In the genomic region with DNA sequence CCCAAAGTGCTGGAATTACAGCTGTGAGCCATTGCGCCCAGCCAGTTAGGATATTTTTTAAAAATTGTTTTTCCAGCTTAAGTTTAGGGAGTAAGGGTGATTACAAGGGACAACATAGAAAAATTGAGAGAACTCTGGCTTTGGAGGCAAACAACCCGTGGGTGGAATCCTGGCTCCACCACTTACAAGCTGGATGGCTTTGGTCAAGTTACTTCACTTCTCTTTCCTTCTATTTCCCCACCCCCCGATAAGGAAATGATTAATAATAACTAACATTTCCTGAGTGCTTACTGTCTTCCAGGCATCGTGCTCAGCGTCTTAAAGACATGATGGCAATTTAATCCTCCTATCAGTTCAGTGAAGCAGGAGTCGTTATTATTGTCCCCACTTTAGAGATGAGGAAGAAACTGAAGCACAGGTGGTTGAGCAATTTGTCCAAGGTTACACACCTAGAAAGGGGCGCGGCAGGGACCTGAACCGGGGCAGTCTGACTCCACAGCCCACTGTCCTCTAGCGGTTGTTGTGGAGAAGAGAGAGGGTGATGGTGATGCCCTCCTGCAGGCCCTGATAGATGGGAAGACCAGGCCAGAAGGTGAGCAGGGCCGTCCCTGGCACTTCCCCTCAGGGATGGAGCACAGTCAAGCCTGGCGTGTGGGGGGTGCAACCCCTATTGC, we compare ENCODE assay signal across 12 cellular contexts. TPM values are rescaled to one million over a fixed set of nuclear protein-coding genes. Genes with fewer than 3 reads are reported as not detected.
A peak's percentile ranks its signal among the peaks of the same experiment; 100 is the strongest.
DNase-seq lines count a peak whose midpoint lies in the region; ATAC-seq and TF ChIP-seq lines count a peak whose summit lies in the region.
"Had no signal": no experiment of that assay in that cellular context is flagged by ENCODE, and none has a peak within 500 bp of the region (broad histone marks: within the 10 kb centered on the region; RNA-seq: fewer than 3 reads in every experiment).

No MANE protein-coding gene starts in this region.

- H3K27me3 ChIP-seq in gastroesophageal sphincter, result peaks cover 16% of the 10 kb centered on the region
- peaks cover 14% of the 10 kb centered on the region; the same call in 1 of the 2 replicates for H3K27me3 ChIP-seq in SJCRH30

- TF ChIP-seq EP300 in gastroesophageal sphincter (IDR thresholded peaks at IDR 0.05), result no peak

- H3K27ac ChIP-seq in gastroesophageal sphincter (no peak overlapping the region), SJCRH30 (no peak overlapping the region)

- ATAC-seq in Right ventricle myocardium inferior (peak; percentile 42), gastroesophageal sphincter (peak; percentile 63), HG03095 (IDR thresholded peaks at IDR 0.05; ENCODE audit: unreplicated experiment) (no peak)
- ATAC-seq: stimulated activated naive CD8-positive, alpha-beta T cell treated with anti-CD3 and anti-CD28 coated beads, Interleukin-15, Interleukin-2, amounts not matched to agents 100 U/mL and 50 U/mL, for 24 hours had no signal

- H3K4me3 ChIP-seq in gastroesophageal sphincter (no peak overlapping the region), SJCRH30 (no peak overlapping the region)

- H3K4me1 ChIP-seq in gastroesophageal sphincter (peaks cover 0 to 18% (median 0%) of the 10 kb centered on the region in 3 donors), SJCRH30 (peaks cover 6% of the 10 kb centered on the region; the same call in 1 of the 2 replicates)

- no peak for DNase-seq in Right ventricle myocardium inferior (ENCODE audit: missing footprints)
- no peak for DNase-seq in cardiac septum (ENCODE audit: low spot score)
- no peak for DNase-seq in 8988T
- no peak for DNase-seq in SJCRH30
- DNase-seq: activated T-cell treated with anti-CD3 and anti-CD28 coated beads for 4 hours; DMS79 treated with DMSO at 0.1 percent for 48 hours; erythroblast; kidney glomerular epithelial cell; nephron progenitor cell; stimulated activated naive CD8-positive, alpha-beta T cell treated with anti-CD3 and anti-CD28 coated beads, Interleukin-15, Interleukin-2, amounts not matched to agents 100 U/mL and 50 U/mL, for 24 hours had no signal

- no peak for TF ChIP-seq CTCF in gastroesophageal sphincter (IDR thresholded peaks at IDR 0.05)

- intact Hi-C loops in Right ventricle myocardium inferior (cut with DNase I) (no loop called here), cardiac septum (cut with DNase I) (no loop called here)

- H3K9me3 ChIP-seq in gastroesophageal sphincter, result no peaks in the 10 kb centered on the region
- no peaks in the 10 kb centered on the region for H3K9me3 ChIP-seq in SJCRH30 (replicated peaks)

- 34 to 52% methylated on average over 5 to 8 of the region's 12 CpGs for WGBS in gastroesophageal sphincter (ENCODE audit: low coverage in 1 of 2), 2 donors

- H3K36me3 ChIP-seq in gastroesophageal sphincter (no peaks in the 10 kb centered on the region), SJCRH30 (no peaks in the 10 kb centered on the region)

- TF ChIP-seq POLR2A in gastroesophageal sphincter (IDR thresholded peaks at IDR 0.05), result no peak

RNA-seq across cellular contexts. Expression of a gene that starts 16.7 kb away (rescaled TPM):
- total RNA-seq in Right ventricle myocardium inferior (20.5 TPM), cardiac septum (1.7 TPM), gastroesophageal sphincter (1 to 10 TPM; 3.4 to 7.4 (median 5.9) TPM)
- total RNA-seq in SJCRH30 (2014; rRNA removed; shearing (Covaris generic)), result 0.58 and 0.67 TPM in 2 replicates

RNA-seq across cellular contexts. Expression of a gene that starts 30.2 kb away (rescaled TPM):
- total RNA-seq in Right ventricle myocardium inferior (not detected), cardiac septum (not detected), gastroesophageal sphincter (under 1 TPM in 1 of 4 donors, not detected in 3; 0.12 TPM)
- not detected in 2 replicates for total RNA-seq in SJCRH30 (2014; rRNA removed; shearing (Covaris generic))

RNA-seq across cellular contexts. Expression of a gene that starts 41.3 kb away (rescaled TPM):
- 0.81 TPM for total RNA-seq in Right ventricle myocardium inferior
- total RNA-seq in cardiac septum, result not detected
- 1 to 10 TPM in 1 of 4 donors, not detected in 3; 7.8 TPM for total RNA-seq in gastroesophageal sphincter
- 0.18 TPM in 1 of 2 replicates, not detected in the other for total RNA-seq in SJCRH30 (2014; rRNA removed; shearing (Covaris generic))

RNA-seq across cellular contexts. Expression of a gene that starts 52.4 kb away (rescaled TPM):
- total RNA-seq in Right ventricle myocardium inferior (not detected), cardiac septum (not detected), gastroesophageal sphincter (not detected)
- not detected in 2 replicates for total RNA-seq in SJCRH30 (2014; rRNA removed; shearing (Covaris generic))
